19 cellular contexts compared by ENCODE assay signal in genomic region chr12:82411561-82412230, GRCh38.
"Had no signal": no experiment of that assay in that cellular context is flagged by ENCODE, and none has a peak within 500 bp of the region (broad histone marks: within the 10 kb centered on the region; RNA-seq: fewer than 3 reads in every experiment).

No MANE protein-coding gene starts in this region.

- H3K27me3 ChIP-seq: gastrocnemius medialis, left lung, neutrophil, suprapubic skin had no signal

- DNase-seq: activated CD4-positive, alpha-beta T cell treated with anti-CD3 and anti-CD28 coated beads, Interleukin-2, amount 10 ng/mL, durations not matched to agents 24 days and 14 days; activated CD4-positive, CD25-positive, alpha-beta regulatory T cell; activated CD8-positive, alpha-beta memory T cell treated with anti-CD3 and anti-CD28 coated beads, Interleukin-2, amount 50 U/mL, for 4 hours; activated CD8-positive, alpha-beta T cell treated with anti-CD3 and anti-CD28 coated beads, Interleukin-2, amount 10 ng/mL, durations not matched to agents 7 days and 5 days; activated effector memory CD4-positive, alpha-beta T cell treated with anti-CD3 and anti-CD28 coated beads, Interleukin-2, amount 50 U/mL, for 16 hours; activated T-cell treated with anti-CD3 and anti-CD28 coated beads, Interleukin-2, amount 50 U/mL, for 48 hours; amniotic stem cell; effector CD8-positive, alpha-beta T cell; erythroblast; gastrocnemius medialis; left lung; mucosa of descending colon; naive thymus-derived CD8-positive, alpha-beta T cell; stimulated activated CD4-positive, alpha-beta T cell treated with anti-CD3 and anti-CD28 coated beads, Interleukin-4, amount 100 ng/mL, for 4 hours; stimulated activated CD8-positive, alpha-beta memory T cell treated with anti-CD3 and anti-CD28 coated beads, Interleukin-4, amount 100 ng/mL, for 48 hours; stimulated activated naive CD8-positive, alpha-beta T cell treated with anti-CD3 and anti-CD28 coated beads, Interleukin-15, Interleukin-2, amounts not matched to agents 100 U/mL and 50 U/mL, for 24 hours had no signal

- H3K27ac ChIP-seq: gastrocnemius medialis, left lung, neutrophil, suprapubic skin had no signal

- H3K9me3 ChIP-seq: gastrocnemius medialis, left lung, mucosa of descending colon, neutrophil, suprapubic skin had no signal

- H3K4me3 ChIP-seq: gastrocnemius medialis, left lung, mucosa of descending colon, smooth muscle cell, suprapubic skin had no signal

- ATAC-seq: activated CD8-positive, alpha-beta T cell treated with anti-CD3 and anti-CD28 coated beads, Interleukin-2, amount 10 ng/mL, durations not matched to agents 7 days and 5 days; gastrocnemius medialis; left lung; mucosa of descending colon; naive thymus-derived CD8-positive, alpha-beta T cell; stimulated activated naive CD8-positive, alpha-beta T cell treated with anti-CD3 and anti-CD28 coated beads, Interleukin-15, Interleukin-2, amounts not matched to agents 100 U/mL and 50 U/mL, for 24 hours had no signal

- H3K4me1 ChIP-seq: gastrocnemius medialis, left lung, suprapubic skin had no signal

- H3K36me3 ChIP-seq: gastrocnemius medialis, left lung, neutrophil, suprapubic skin had no signal
